In genomic region chr1:8357329-8358101, GRCh38 we compare ENCODE assay signal across 15 cellular contexts. TPM values are rescaled to one million over a fixed set of nuclear protein-coding genes. Genes with fewer than 3 reads are reported as not detected.
DNase-seq lines count a peak whose midpoint lies in the region; ATAC-seq and TF ChIP-seq lines count a peak whose summit lies in the region.
"Had no signal": no experiment of that assay in that cellular context is flagged by ENCODE, and none has a peak within 500 bp of the region (broad histone marks: within the 10 kb centered on the region; RNA-seq: fewer than 3 reads in every experiment).

No MANE protein-coding gene starts in this region.

- no peak overlapping the region for H3K4me2 ChIP-seq in smooth muscle cell

- no peak overlapping the region for H3K9ac ChIP-seq in smooth muscle cell (ENCODE audit: low read depth)

- H3K27ac ChIP-seq in Panc1 (ENCODE audit: low read length) (no peak overlapping the region), ascending aorta (peak overlapping the region; percentile 23 to 50), left ventricle myocardium inferior (replicated peaks) (peak overlapping the region; percentile 87), spleen (peak overlapping the region in 6 of 8 donors; percentile 18 to 62 (median 26)), smooth muscle cell (ENCODE audit: low read depth) (no peak overlapping the region)

- no peak overlapping the region for H2AFZ ChIP-seq in smooth muscle cell (ENCODE audit: low read depth)

- H3K9me3 ChIP-seq in Panc1 (ENCODE audit: control insufficient read depth, insufficient read depth, low read depth, low read length) (no peaks in the 10 kb centered on the region), ascending aorta (no peaks in the 10 kb centered on the region), left ventricle myocardium inferior (replicated peaks) (no peaks in the 10 kb centered on the region), spleen (no peaks in the 10 kb centered on the region), smooth muscle cell (replicated peaks; ENCODE audit: low read depth) (no peaks in the 10 kb centered on the region)
- H3K9me3 ChIP-seq: thoracic aorta had no signal

- TF ChIP-seq POLR2A in spleen (IDR thresholded peaks at IDR 0.05) = no peak

- peaks cover 12% of the 10 kb centered on the region for H3F3A ChIP-seq in smooth muscle cell (ENCODE audit: low read depth)

- no peak overlapping the region for H3K4me3 ChIP-seq in Panc1 (ENCODE audit: low read depth in 2 of 2, low read length in 2 of 2)
- no peak overlapping the region for H3K4me3 ChIP-seq in ascending aorta
- no peak overlapping the region for H3K4me3 ChIP-seq in left ventricle myocardium inferior
- no peak overlapping the region for H3K4me3 ChIP-seq in spleen
- no peak overlapping the region for H3K4me3 ChIP-seq in smooth muscle cell
- H3K4me3 ChIP-seq: thoracic aorta had no signal

- H3K79me2 ChIP-seq in smooth muscle cell (ENCODE audit: low read depth) = no peaks in the 10 kb centered on the region

- BruUV-seq in Panc1 (replicated peaks; lab: Mats Ljungman, UMichigan) = no TSS peak

- TF ChIP-seq CTCF in Panc1 (IDR thresholded peaks at IDR 0.05) (no peak), ascending aorta (IDR thresholded peaks at IDR 0.05) (no peak), left ventricle myocardium inferior (IDR thresholded peaks at IDR 0.05; ENCODE audit: borderline replicate concordance) (no peak), spleen (IDR thresholded peaks at IDR 0.05 in 8 of 11, conservative IDR thresholded peaks at IDR 0.05 in 3 of 11) (no peak), smooth muscle cell (IDR thresholded peaks at IDR 0.05; ENCODE audit: borderline replicate concordance, insufficient read depth, poor library complexity, severe bottlenecking) (no peak)

- WGBS in spleen, 5 donors = 76 to 83% (median 79%) methylated on average over 11 to 14 of the region's 14 CpGs
- 98% methylated on average over 14 of the region's 14 CpGs for WGBS in smooth muscle cell (ENCODE audit: low lambda C conversion rate)

- intact Hi-C loops in Panc1 (cut with micrococcal nuclease; ENCODE audit: unreplicated experiment) = no loop called here
- intact Hi-C loops in ascending aorta (cut with DNase I) = no loop called here
- intact Hi-C loops in left ventricle myocardium inferior (cut with micrococcal nuclease) = no loop called here
- intact Hi-C loops in spleen (cut with DNase I; ENCODE audit: low total_unique reads) = no loop called here

- H3K27me3 ChIP-seq in Panc1 (ENCODE audit: control insufficient read depth, insufficient read depth, low read length) = no peaks in the 10 kb centered on the region
- H3K27me3 ChIP-seq in ascending aorta = no peaks in the 10 kb centered on the region
- H3K27me3 ChIP-seq in left ventricle myocardium inferior (ENCODE audit: low read depth) = no peaks in the 10 kb centered on the region
- no peaks in the 10 kb centered on the region for H3K27me3 ChIP-seq in spleen (replicated peaks in 1 of 7)
- no peaks in the 10 kb centered on the region for H3K27me3 ChIP-seq in smooth muscle cell (ENCODE audit: low read depth)

- in situ Hi-C loops in Panc1 (cut with HindIII; ENCODE audit: low pct_unique_long_range_greater_than_20kb, low sequenced_read_pairs) = no loop called here

- DNase-seq in Panc1 (ENCODE audit: low read depth, low spot score) (no peak), ascending aorta (ENCODE audit: low spot score in 2 of 2) (no peak), left ventricle myocardium inferior (no peak), spleen (no peak), smooth muscle cell (lab: John Stamatoyannopoulos, UW; ENCODE audit: unreplicated experiment) (no peak), NCI-H1694 treated with DMSO at 0.1 percent for 48 hours (lab: John Stamatoyannopoulos, UW) (no peak), NCI-H446 (lab: John Stamatoyannopoulos, UW) (no peak)
- DNase-seq: activated CD4-positive, alpha-beta T cell treated with anti-CD3 and anti-CD28 coated beads for 36 hours; activated naive CD8-positive, alpha-beta T cell treated with anti-CD3 and anti-CD28 coated beads, Interleukin-2, amount 50 U/mL, for 24 hours; H7; mammary epithelial cell; NCI-H146; retina; SHP77 had no signal

- CTCF ChIA-PET in Panc1 (lab: Charles Lee) = interaction anchor here (1.2 kb wide), 1 partner anchor 8 kb away, joined by 5 read pairs; no protein-coding TSS in a partner anchor

- no peaks in the 10 kb centered on the region; the same call in 1 of the 2 replicates for H3K4me1 ChIP-seq in Panc1 (ENCODE audit: control insufficient read depth, insufficient read depth, low read length)
- peaks cover 0 to 13% of the 10 kb centered on the region in 2 donors for H3K4me1 ChIP-seq in ascending aorta
- H3K4me1 ChIP-seq in left ventricle myocardium inferior = peaks cover 77% of the 10 kb centered on the region
- peaks cover 6 to 42% (median 25%) of the 10 kb centered on the region in 6 donors for H3K4me1 ChIP-seq in spleen
- H3K4me1 ChIP-seq in smooth muscle cell (ENCODE audit: low read depth) = no peaks in the 10 kb centered on the region

- ATAC-seq in Panc1 = 0 out of 2 replicates have a peak, but pooled peaks have one; percentile 4
- ATAC-seq: activated CD4-positive, alpha-beta T cell treated with anti-CD3 and anti-CD28 coated beads for 36 hours; activated naive CD8-positive, alpha-beta T cell treated with anti-CD3 and anti-CD28 coated beads, Interleukin-2, amount 50 U/mL, for 24 hours had no signal

- peaks cover 65% of the 10 kb centered on the region for H4K20me1 ChIP-seq in smooth muscle cell (ENCODE audit: low read depth)

- POLR2A ChIA-PET in Panc1 (lab: Charles Lee) = no interaction called here

- H3K36me3 ChIP-seq in Panc1 (ENCODE audit: control insufficient read depth, insufficient read depth, low read length) (peaks cover 28% of the 10 kb centered on the region), ascending aorta (peaks cover 81 to 94% of the 10 kb centered on the region in 2 donors), left ventricle myocardium inferior (peaks cover 92% of the 10 kb centered on the region), spleen (peaks cover 17 to 100% (median 93%) of the 10 kb centered on the region in 6 donors), smooth muscle cell (ENCODE audit: low read depth) (peaks cover 10% of the 10 kb centered on the region)

RNA-seq across cellular contexts. Expression of gene SLC45A1, which starts 39.6 kb away (rescaled TPM):
- total RNA-seq in Panc1 (2021; ENCODE audit: unreplicated experiment) = 11.3 TPM
- polyA plus RNA-seq in Panc1 (2012; ENCODE audit: insufficient read length) = 49.4 TPM
- 3.2 TPM for total RNA-seq in ascending aorta
- 1.8 TPM for total RNA-seq in left ventricle myocardium inferior
- 1 to 10 TPM; 2.2 to 3.3 (median 2.9) TPM for total RNA-seq in spleen
- 1 to 10 TPM; 1.3 to 2.9 (median 1.4) TPM for polyA plus RNA-seq in spleen
- 1.7 TPM in 1 of 2 replicates, not detected in the other for total RNA-seq in smooth muscle cell
- 1.8 and 3.0 TPM in 2 replicates for polyA plus RNA-seq in smooth muscle cell

Comparison
In these comparisons a context has a peak if more than half of its experiments do, and no peak if none do; other contexts are left out.
1. H3K27ac ChIP-seq: peak in ascending aorta (2 of 2), left ventricle myocardium inferior (single experiment) and spleen (6 of 8); none in Panc1 (single experiment) and smooth muscle cell (single experiment).